18 cellular contexts compared by ENCODE assay signal in genomic region chr2:28632791-28633190, GRCh38.
DNase-seq lines count a peak whose midpoint lies in the region; ATAC-seq and TF ChIP-seq lines count a peak whose summit lies in the region.
"Had no signal": no experiment of that assay in that cellular context is flagged by ENCODE, and none has a peak within 500 bp of the region (broad histone marks: within the 10 kb centered on the region; RNA-seq: fewer than 3 reads in every experiment).

No MANE protein-coding gene starts in this region.

- H2AFZ ChIP-seq in mammary epithelial cell (ENCODE audit: low read depth, low read length), result no peak overlapping the region
- H2AFZ ChIP-seq: GM23248 had no signal

- no peak for TF ChIP-seq POLR2A in breast epithelium (IDR thresholded peaks at IDR 0.05)
- TF ChIP-seq POLR2A in esophagus squamous epithelium (IDR thresholded peaks at IDR 0.05), result no peak
- no peak for TF ChIP-seq POLR2A in gastrocnemius medialis (IDR thresholded peaks at IDR 0.05)
- no peak for TF ChIP-seq POLR2A in uterus (IDR thresholded peaks at IDR 0.05)

- H3K36me3 ChIP-seq in mammary epithelial cell (ENCODE audit: insufficient read depth, low read length) (no peaks in the 10 kb centered on the region), breast epithelium (no peaks in the 10 kb centered on the region), esophagus squamous epithelium (no peaks in the 10 kb centered on the region), gastrocnemius medialis (no peaks in the 10 kb centered on the region), uterus (no peaks in the 10 kb centered on the region), left lung (peaks cover 0 to 30% of the 10 kb centered on the region in 2 donors)

- CTCF ChIA-PET in mammary epithelial cell (lab: Charles Lee; ENCODE audit: low non-redundant PET), result no interaction called here

- DNase-seq in mammary epithelial cell, result no peak
- DNase-seq in breast epithelium (ENCODE audit: low spot score in 2 of 2), result no peak
- DNase-seq in esophagus squamous epithelium (lab: John Stamatoyannopoulos, UW), result no peak
- no peak for DNase-seq in gastrocnemius medialis
- DNase-seq in uterus, result peak in 1 of 2 donors; percentile 15
- no peak for DNase-seq in NCI-H510A treated with DMSO at 0.1 percent for 48 hours (lab: John Stamatoyannopoulos, UW)
- DNase-seq in left lung, result no peak
- no peak for DNase-seq in SW480 (ENCODE audit: low spot score)
- DNase-seq: COR-L47, GM23248, HCEC 1CT, MM.1S, NCI-H1092, NCI-H1436 treated with DMSO at 0.1 percent for 48 hours, NCI-H2029, NCI-H345, NCI-H526 had no signal

- H3K9ac ChIP-seq in mammary epithelial cell (ENCODE audit: insufficient read depth, low read length), result no peak overlapping the region
- H3K9ac ChIP-seq: GM23248 had no signal

- H3K9me3 ChIP-seq in mammary epithelial cell (replicated peaks; ENCODE audit: insufficient read depth, low read length) (no peaks in the 10 kb centered on the region), breast epithelium (no peaks in the 10 kb centered on the region), esophagus squamous epithelium (no peaks in the 10 kb centered on the region), gastrocnemius medialis (no peaks in the 10 kb centered on the region), uterus (no peaks in the 10 kb centered on the region), left lung (no peaks in the 10 kb centered on the region)

- H3K27me3 ChIP-seq in mammary epithelial cell (ENCODE audit: insufficient read depth, low read length), result no peaks in the 10 kb centered on the region
- no peaks in the 10 kb centered on the region for H3K27me3 ChIP-seq in breast epithelium
- no peaks in the 10 kb centered on the region for H3K27me3 ChIP-seq in esophagus squamous epithelium
- no peaks in the 10 kb centered on the region for H3K27me3 ChIP-seq in gastrocnemius medialis
- no peaks in the 10 kb centered on the region for H3K27me3 ChIP-seq in uterus
- H3K27me3 ChIP-seq in left lung, result no peaks in the 10 kb centered on the region

- no TSS peak for BruUV-seq in mammary epithelial cell (replicated peaks; lab: Mats Ljungman, UMichigan)

- no peak overlapping the region for H3K4me3 ChIP-seq in mammary epithelial cell (replicated peaks in 1 of 3; ENCODE audit: insufficient read depth in 1 of 3, low read depth in 2 of 3, low read length in 3 of 3)
- H3K4me3 ChIP-seq in breast epithelium, result no peak overlapping the region
- no peak overlapping the region for H3K4me3 ChIP-seq in esophagus squamous epithelium
- no peak overlapping the region for H3K4me3 ChIP-seq in gastrocnemius medialis
- no peak overlapping the region for H3K4me3 ChIP-seq in uterus
- no peak overlapping the region for H3K4me3 ChIP-seq in left lung
- H3K4me3 ChIP-seq: GM23248 had no signal

- dilution Hi-C loops in mammary epithelial cell (cut with HindIII; ENCODE audit: low sequenced_read_pairs), result no loop called here

- intact Hi-C loops in mammary epithelial cell (cut with micrococcal nuclease), result no loop called here
- intact Hi-C loops in breast epithelium (cut with DNase I; ENCODE audit: low total_unique reads), result no loop called here
- intact Hi-C loops in esophagus squamous epithelium (cut with DNase I), result no loop called here
- intact Hi-C loops in gastrocnemius medialis (cut with DNase I; ENCODE audit: low total_unique reads), result no loop called here
- intact Hi-C loops in uterus (cut with DNase I; ENCODE audit: low total_unique reads), result no loop called here
- intact Hi-C loops in left lung (cut with DNase I), result no loop called here

- ATAC-seq in gastrocnemius medialis (no peak), left lung (no peak)

- H4K20me1 ChIP-seq in mammary epithelial cell (ENCODE audit: insufficient read depth, low read length), result no peaks in the 10 kb centered on the region

- TF ChIP-seq CTCF in mammary epithelial cell (conservative IDR thresholded peaks at IDR 0.05 in 1 of 2, IDR thresholded peaks at IDR 0.05 in 1 of 2; ENCODE audit: extremely low read depth in 1 of 2, insufficient read depth in 1 of 2, low read depth in 1 of 2, low read length in 2 of 2), result no peak
- no peak for TF ChIP-seq CTCF in breast epithelium (IDR thresholded peaks at IDR 0.05)
- no peak for TF ChIP-seq CTCF in esophagus squamous epithelium (IDR thresholded peaks at IDR 0.05)
- no peak for TF ChIP-seq CTCF in gastrocnemius medialis (IDR thresholded peaks at IDR 0.05 in 4 of 5, conservative IDR thresholded peaks at IDR 0.05 in 1 of 5)
- no peak for TF ChIP-seq CTCF in uterus (IDR thresholded peaks at IDR 0.05)
- TF ChIP-seq CTCF in left lung (IDR thresholded peaks at IDR 0.05), result no peak

- H3K27ac ChIP-seq in mammary epithelial cell (ENCODE audit: insufficient read depth, low read depth, low read length) (peak overlapping the region; percentile 72), breast epithelium (no peak overlapping the region), esophagus squamous epithelium (peak overlapping the region; percentile 53 to 93 (median 90)), gastrocnemius medialis (peak overlapping the region; percentile 74 to 92 (median 88)), uterus (peak overlapping the region; percentile 90 to 98), left lung (no peak overlapping the region)
- H3K27ac ChIP-seq: 22Rv1 had no signal

- in situ Hi-C loops in mammary epithelial cell (cut with MboI; ENCODE audit: low sequenced_read_pairs in 2 of 2), result no loop called here
- in situ Hi-C loops in gastrocnemius medialis (cut with MboI; ENCODE audit: low sequenced_read_pairs in 4 of 4), result no loop called here

- 97% methylated on average over 6 of the region's 6 CpGs for WGBS in mammary epithelial cell (ENCODE audit: low coverage, missing lambda C conversion rate)
- 92 to 96% methylated on average over 3 to 6 of the region's 6 CpGs for WGBS in esophagus squamous epithelium, 2 donors

- peaks cover 13% of the 10 kb centered on the region for H3K4me1 ChIP-seq in mammary epithelial cell (ENCODE audit: insufficient read depth, low read length)
- H3K4me1 ChIP-seq in breast epithelium, result no peaks in the 10 kb centered on the region
- H3K4me1 ChIP-seq in esophagus squamous epithelium, result peaks cover 0 to 68% (median 37%) of the 10 kb centered on the region in 3 donors
- H3K4me1 ChIP-seq in gastrocnemius medialis, result peaks cover 53 to 75% of the 10 kb centered on the region in 2 donors
- H3K4me1 ChIP-seq in uterus, result peaks cover 18% of the 10 kb centered on the region in 2 donors
- no peaks in the 10 kb centered on the region for H3K4me1 ChIP-seq in left lung

- H3K4me2 ChIP-seq in mammary epithelial cell (ENCODE audit: insufficient read depth, low read depth, low read length), result no peak overlapping the region

- H3K79me2 ChIP-seq in mammary epithelial cell (ENCODE audit: insufficient read depth, low read length), result no peaks in the 10 kb centered on the region

Comparison
In these comparisons a context has a peak if more than half of its experiments do, and no peak if none do; other contexts are left out.
1. H3K27ac ChIP-seq: peak in mammary epithelial cell (single experiment), esophagus squamous epithelium (4 of 4), gastrocnemius medialis (4 of 4) and uterus (2 of 2); none in breast epithelium (0 of 2) and left lung (0 of 2).